In genomic region chr1:152777510-152778137, GRCh38 we compare ENCODE assay signal across 12 cellular contexts. TPM values are rescaled to one million over a fixed set of nuclear protein-coding genes. Genes with fewer than 3 reads are reported as not detected.
DNase-seq lines count a peak whose midpoint lies in the region; ATAC-seq, FAIRE-seq and TF ChIP-seq lines count a peak whose summit lies in the region.
"Had no signal": no experiment of that assay in that cellular context is flagged by ENCODE, and none has a peak within 500 bp of the region (broad histone marks: within the 10 kb centered on the region; RNA-seq: fewer than 3 reads in every experiment).

No MANE protein-coding gene starts in this region.

- CTCF ChIA-PET in GM12878 (lab: Yijun Ruan, JAX): interaction anchor here (0.6 to 1.3 kb wide), 6 partner anchors 10 to 726 kb away, joined by 3 to 4 read pairs (median 4); no protein-coding TSS in a partner anchor
- CTCF ChIA-PET in naive thymus-derived CD4-positive, alpha-beta T cell (lab: Charles Lee): no interaction called here

- no peak for FAIRE-seq in GM12878 (lab: Jason Lieb, UNC)

- no peaks in the 10 kb centered on the region for H3K4me1 ChIP-seq in DND-41 (ENCODE audit: insufficient read depth, low read length)
- H3K4me1 ChIP-seq in GM12878 (ENCODE audit: control insufficient read depth, insufficient read depth, low read length): no peaks in the 10 kb centered on the region
- H3K4me1 ChIP-seq in naive thymus-derived CD4-positive, alpha-beta T cell (ENCODE audit: control insufficient read depth in 2 of 2, insufficient read depth in 2 of 2, low read length in 2 of 2): no peaks in the 10 kb centered on the region
- H3K4me1 ChIP-seq: gastroesophageal sphincter had no signal

- BruUV-seq in GM12878 (replicated peaks; lab: Mats Ljungman, UMichigan): no TSS peak

- peaks cover 6 to 62% (median 44%) of the 10 kb centered on the region in 5 donors for H3K27me3 Mint-ChIP-seq in naive thymus-derived CD4-positive, alpha-beta T cell

- TF ChIP-seq CTCF in DND-41 (IDR thresholded peaks at IDR 0.05; ENCODE audit: borderline replicate concordance, extremely low read depth, low read length, poor library complexity, severe bottlenecking): peak; percentile 34
- TF ChIP-seq CTCF in LNCAP (IDR thresholded peaks at IDR 0.05): peak; percentile 66
- TF ChIP-seq CTCF in GM12878 (IDR thresholded peaks at IDR 0.05 in 2 of 3, conservative IDR thresholded peaks at IDR 0.05 in 1 of 3; ENCODE audit: control insufficient read depth in 2 of 3, extremely low read depth in 1 of 3, insufficient read depth in 1 of 3, low read depth in 3 of 3, low read length in 3 of 3): peak; percentile 26 to 51 (median 30); a peak in 4 of 6 replicates
- no peak for TF ChIP-seq CTCF in coronary artery (IDR thresholded peaks at IDR 0.05)

- ATAC-seq in DND-41 (ENCODE audit: insufficient read depth, low read depth) (no peak), GM12878 (no peak), HG03095 (IDR thresholded peaks at IDR 0.05; ENCODE audit: unreplicated experiment) (no peak), HG02642 (IDR thresholded peaks at IDR 0.05; ENCODE audit: poor library complexity, unreplicated experiment) (no peak)
- ATAC-seq in naive thymus-derived CD4-positive, alpha-beta T cell: no peak
- ATAC-seq: gastroesophageal sphincter had no signal

- H3K4me3 Mint-ChIP-seq in naive thymus-derived CD4-positive, alpha-beta T cell: no peak overlapping the region
- H3K4me3 Mint-ChIP-seq: stimulated activated naive CD8-positive, alpha-beta T cell treated with anti-CD3 and anti-CD28 coated beads, Interleukin-15, Interleukin-2, amounts not matched to agents 100 ng/mL and 50 ng/mL, for 24 hours had no signal

- H4K20me1 ChIP-seq in DND-41 (ENCODE audit: insufficient read depth, low read length): no peaks in the 10 kb centered on the region
- H4K20me1 ChIP-seq in GM12878 (ENCODE audit: control insufficient read depth, insufficient read depth): no peaks in the 10 kb centered on the region

- no peak overlapping the region for H3K9ac ChIP-seq in DND-41 (ENCODE audit: low read depth, low read length)
- no peak overlapping the region for H3K9ac ChIP-seq in GM12878 (ENCODE audit: control insufficient read depth, insufficient read depth, low read length)

- in situ Hi-C loops in ACHN (cut with HindIII; ENCODE audit: low pct_ligation_motif_present, low pct_unique_long_range_greater_than_20kb, low sequenced_read_pairs) (no loop called here), GM12878 (cut with MboI) (no loop called here)

- no peak for TF ChIP-seq POLR2A in GM12878 (IDR thresholded peaks at IDR 0.05; ENCODE audit: low read depth, low read length)

- H3K4me2 ChIP-seq in DND-41 (ENCODE audit: insufficient read depth, low read length): no peak overlapping the region
- H3K4me2 ChIP-seq in GM12878 (ENCODE audit: control insufficient read depth, insufficient read depth): no peak overlapping the region

- H3K9me3 Mint-ChIP-seq in naive thymus-derived CD4-positive, alpha-beta T cell: peaks cover 0 to 11% (median 2%) of the 10 kb centered on the region in 11 donors

- TF ChIP-seq EP300 in GM12878 (IDR thresholded peaks at IDR 0.05; ENCODE audit: borderline replicate concordance in 1 of 2, control insufficient read depth in 1 of 2, low read depth in 2 of 2, low read length in 2 of 2): no peak

- POLR2A ChIA-PET in GM12878 (lab: Charles Lee): no interaction called here
- POLR2A ChIA-PET in naive thymus-derived CD4-positive, alpha-beta T cell (lab: Charles Lee): no interaction called here

- WGBS in GM12878 (ENCODE audit: insufficient coverage, insufficient replicate concordance, low lambda C conversion rate, missing lambda C conversion rate): 25% methylated on average over 4 of the region's 4 CpGs

- SMC1A ChIA-PET in GM12878 (lab: Charles Lee; ENCODE audit: uncharacterized antibody, unreplicated experiment): no interaction called here

- no peaks in the 10 kb centered on the region for H3K4me1 Mint-ChIP-seq in naive thymus-derived CD4-positive, alpha-beta T cell

- 0 out of 2 replicates have a peak, but pooled peaks have one; percentile 3 for TF ChIP-seq RAD21 in GM12878 (IDR thresholded peaks at IDR 0.05; ENCODE audit: insufficient read depth, low read depth, low read length)

- no peaks in the 10 kb centered on the region for H3K79me2 ChIP-seq in DND-41 (ENCODE audit: insufficient read depth, low read length)
- H3K79me2 ChIP-seq in GM12878 (ENCODE audit: control insufficient read depth, insufficient read depth, low read length): no peaks in the 10 kb centered on the region

- H3K27me3 ChIP-seq in DND-41 (ENCODE audit: insufficient read depth, low read length, poor library complexity) (peaks cover 4% of the 10 kb centered on the region), GM12878 (replicated peaks in 1 of 2; ENCODE audit: control insufficient read depth in 2 of 2, insufficient read depth in 2 of 2, low read length in 1 of 2) (peaks cover 0 to 8% of the 10 kb centered on the region in 2 experiments)
- no peaks in the 10 kb centered on the region for H3K27me3 ChIP-seq in naive thymus-derived CD4-positive, alpha-beta T cell (ENCODE audit: control insufficient read depth in 2 of 2, insufficient read depth in 2 of 2, low read length in 2 of 2)
- H3K27me3 ChIP-seq: gastroesophageal sphincter had no signal

- H3K27ac ChIP-seq in DND-41 (ENCODE audit: low read length): no peak overlapping the region
- H3K27ac ChIP-seq in GM12878 (ENCODE audit: control insufficient read depth, insufficient read depth): no peak overlapping the region
- no peak overlapping the region for H3K27ac ChIP-seq in coronary artery
- H3K27ac ChIP-seq in naive thymus-derived CD4-positive, alpha-beta T cell (ENCODE audit: low read depth, low read length): no peak overlapping the region
- H3K27ac ChIP-seq: gastroesophageal sphincter, skin epidermis had no signal

- H2AFZ ChIP-seq in DND-41 (ENCODE audit: low read depth, low read length) (no peak overlapping the region), GM12878 (ENCODE audit: control insufficient read depth, low read depth, low read length) (no peak overlapping the region)

- RAD21 ChIA-PET in GM12878 (lab: Charles Lee; ENCODE audit: unreplicated experiment): no interaction called here

- H3K9me3 ChIP-seq in DND-41 (ENCODE audit: insufficient read depth, low read length, severe bottlenecking): no peaks in the 10 kb centered on the region
- no peaks in the 10 kb centered on the region for H3K9me3 ChIP-seq in GM12878 (replicated peaks; ENCODE audit: control insufficient read depth, insufficient read depth, low read length)
- H3K9me3 ChIP-seq in naive thymus-derived CD4-positive, alpha-beta T cell (ENCODE audit: control insufficient read depth in 2 of 3, low read length in 3 of 3): no peaks in the 10 kb centered on the region
- H3K9me3 ChIP-seq: gastroesophageal sphincter had no signal

- H3K36me3 ChIP-seq in DND-41 (ENCODE audit: insufficient read depth, low read length) (no peaks in the 10 kb centered on the region), GM12878 (ENCODE audit: control insufficient read depth in 2 of 2, insufficient read depth in 2 of 2, low read length in 1 of 2) (no peaks in the 10 kb centered on the region)
- H3K36me3 ChIP-seq in naive thymus-derived CD4-positive, alpha-beta T cell (ENCODE audit: control insufficient read depth in 2 of 3, insufficient read depth in 3 of 3, low read length in 3 of 3): no peaks in the 10 kb centered on the region
- H3K36me3 ChIP-seq: gastroesophageal sphincter had no signal

- DNase-seq in ACHN (peak; percentile 53), DND-41 (peak; percentile 7), GM12878 (ENCODE audit: low read depth, low spot score) (no peak), coronary artery (ENCODE audit: low spot score) (no peak)
- DNase-seq in naive thymus-derived CD4-positive, alpha-beta T cell: no peak

- H3K36me3 Mint-ChIP-seq in naive thymus-derived CD4-positive, alpha-beta T cell: no peaks in the 10 kb centered on the region

- H3K4me3 ChIP-seq in DND-41 (ENCODE audit: low read depth in 1 of 2, low read length in 2 of 2) (no peak overlapping the region), GM12878 (no peak overlapping the region), coronary artery (no peak overlapping the region)
- no peak overlapping the region for H3K4me3 ChIP-seq in naive thymus-derived CD4-positive, alpha-beta T cell (ENCODE audit: low read length)
- H3K4me3 ChIP-seq: gastroesophageal sphincter, skin epidermis had no signal

- H3K27ac Mint-ChIP-seq in naive thymus-derived CD4-positive, alpha-beta T cell: no peak overlapping the region
- H3K27ac Mint-ChIP-seq: stimulated activated naive CD8-positive, alpha-beta T cell treated with anti-CD3 and anti-CD28 coated beads, Interleukin-15, Interleukin-2, amounts not matched to agents 100 ng/mL and 50 ng/mL, for 24 hours had no signal

- intact Hi-C loops in GM12878 (cut with micrococcal nuclease; ENCODE audit: unreplicated experiment): no loop called here
- intact Hi-C loops in naive thymus-derived CD4-positive, alpha-beta T cell (cut with micrococcal nuclease): no loop called here

RNA-seq across cellular contexts. Expression of gene LCE1F, which starts 2.7 kb away (rescaled TPM):
- not detected in 2 replicates for total RNA-seq in GM12878 (2013; cell fraction: nucleolus; rRNA removed)
- not detected in 2 replicates for total RNA-seq in GM12878 (2014; rRNA removed)
- not detected in 2 replicates for total RNA-seq in GM12878 (2014; rRNA removed; fragmentation: Illumina TruSeq; extraction: Trizol)
- not detected in 2 replicates for total RNA-seq in GM12878 (2021)
- polyA plus RNA-seq in GM12878 (2011; ENCODE audit: low read depth): not detected
- not detected in 2 replicates for polyA plus RNA-seq in GM12878 (2011; rRNA removed)
- not detected in 2 replicates for polyA plus RNA-seq in GM12878 (2011; cell fraction: cytosol; rRNA removed)
- not detected in 2 replicates for polyA plus RNA-seq in GM12878 (2011; cell fraction: nucleus; rRNA removed)
- not detected in 2 replicates for polyA plus RNA-seq in GM12878 (2012)
- not detected in 2 replicates for polyA plus RNA-seq in GM12878 (2014; fragmentation: Illumina TruSeq; extraction: Trizol)
- not detected for polyA plus RNA-seq in GM12878 (2014; fragmentation: Nextera tagmentation; extraction: Ambion mirVana)
- polyA plus RNA-seq in GM12878 (2014; rRNA removed): 0.43 TPM in 1 of 2 replicates, not detected in the other
- under 1 TPM; 0.72 to 0.96 TPM for polyA plus RNA-seq in GM12878 (2016; fragmentation: Nextera tagmentation; extraction: Ambion mirVana)
- polyA minus RNA-seq in GM12878 (2011; rRNA and poly(A)+ RNA removed): not detected in 2 replicates
- polyA minus RNA-seq in GM12878 (2011; cell fraction: cytosol; rRNA and poly(A)+ RNA removed): not detected in 2 replicates
- polyA minus RNA-seq in GM12878 (2011; cell fraction: nucleus; rRNA and poly(A)+ RNA removed): not detected in 2 replicates
- not detected for total RNA-seq in naive thymus-derived CD4-positive, alpha-beta T cell
- polyA plus RNA-seq in naive thymus-derived CD4-positive, alpha-beta T cell: not detected
- total RNA-seq: gastroesophageal sphincter, mononuclear cell had no signal

RNA-seq across cellular contexts. Expression of gene LCE1E, which starts 8.4 kb away (rescaled TPM):
- not detected in 2 replicates for total RNA-seq in GM12878 (2013; cell fraction: nucleolus; rRNA removed)
- 0.45 and 1.1 TPM in 2 replicates for total RNA-seq in GM12878 (2014; rRNA removed)
- 0.41 and 0.49 TPM in 2 replicates for total RNA-seq in GM12878 (2014; rRNA removed; fragmentation: Illumina TruSeq; extraction: Trizol)
- total RNA-seq in GM12878 (2021): 1.0 and 3.7 TPM in 2 replicates
- not detected for polyA plus RNA-seq in GM12878 (2011; ENCODE audit: low read depth)
- 0.88 and 1.4 TPM in 2 replicates for polyA plus RNA-seq in GM12878 (2011; rRNA removed)
- 1.2 and 1.7 TPM in 2 replicates for polyA plus RNA-seq in GM12878 (2011; cell fraction: cytosol; rRNA removed)
- polyA plus RNA-seq in GM12878 (2011; cell fraction: nucleus; rRNA removed): 1.5 and 1.6 TPM in 2 replicates
- polyA plus RNA-seq in GM12878 (2012): 0.70 and 0.76 TPM in 2 replicates
- 0.51 and 0.90 TPM in 2 replicates for polyA plus RNA-seq in GM12878 (2014; fragmentation: Illumina TruSeq; extraction: Trizol)
- under 1 TPM in 1 of 2 experiments, not detected in 1; 0.33 TPM for polyA plus RNA-seq in GM12878 (2014; fragmentation: Nextera tagmentation; extraction: Ambion mirVana)
- polyA plus RNA-seq in GM12878 (2014; rRNA removed): 1.1 and 1.3 TPM in 2 replicates
- 1 to 10 TPM; 6.6 to 8.2 TPM for polyA plus RNA-seq in GM12878 (2016; fragmentation: Nextera tagmentation; extraction: Ambion mirVana)
- 0.77 and 1.1 TPM in 2 replicates for polyA minus RNA-seq in GM12878 (2011; rRNA and poly(A)+ RNA removed)
- not detected in 2 replicates for polyA minus RNA-seq in GM12878 (2011; cell fraction: cytosol; rRNA and poly(A)+ RNA removed)
- polyA minus RNA-seq in GM12878 (2011; cell fraction: nucleus; rRNA and poly(A)+ RNA removed): 2.0 and 2.4 TPM in 2 replicates
- not detected for total RNA-seq in naive thymus-derived CD4-positive, alpha-beta T cell
- polyA plus RNA-seq in naive thymus-derived CD4-positive, alpha-beta T cell: not detected
- total RNA-seq: mononuclear cell had no signal

RNA-seq across cellular contexts. Expression of gene LCE1D, which starts 18.9 kb away (rescaled TPM):
- not detected in 2 replicates for total RNA-seq in GM12878 (2013; cell fraction: nucleolus; rRNA removed)
- not detected in 2 replicates for total RNA-seq in GM12878 (2014; rRNA removed)
- not detected in 2 replicates for total RNA-seq in GM12878 (2014; rRNA removed; fragmentation: Illumina TruSeq; extraction: Trizol)
- not detected in 2 replicates for total RNA-seq in GM12878 (2021)
- polyA plus RNA-seq in GM12878 (2011; ENCODE audit: low read depth): not detected
- polyA plus RNA-seq in GM12878 (2011; rRNA removed): not detected in 2 replicates
- polyA plus RNA-seq in GM12878 (2011; cell fraction: cytosol; rRNA removed): not detected in 2 replicates
- polyA plus RNA-seq in GM12878 (2011; cell fraction: nucleus; rRNA removed): not detected in 2 replicates
- polyA plus RNA-seq in GM12878 (2012): not detected in 2 replicates
- polyA plus RNA-seq in GM12878 (2014; fragmentation: Illumina TruSeq; extraction: Trizol): not detected in 2 replicates
- not detected for polyA plus RNA-seq in GM12878 (2014; fragmentation: Nextera tagmentation; extraction: Ambion mirVana)
- polyA plus RNA-seq in GM12878 (2014; rRNA removed): not detected in 2 replicates
- not detected for polyA plus RNA-seq in GM12878 (2016; fragmentation: Nextera tagmentation; extraction: Ambion mirVana)
- not detected in 2 replicates for polyA minus RNA-seq in GM12878 (2011; rRNA and poly(A)+ RNA removed)
- not detected in 2 replicates for polyA minus RNA-seq in GM12878 (2011; cell fraction: cytosol; rRNA and poly(A)+ RNA removed)
- polyA minus RNA-seq in GM12878 (2011; cell fraction: nucleus; rRNA and poly(A)+ RNA removed): not detected in 2 replicates
- total RNA-seq in naive thymus-derived CD4-positive, alpha-beta T cell: not detected
- polyA plus RNA-seq in naive thymus-derived CD4-positive, alpha-beta T cell: not detected
- total RNA-seq: gastroesophageal sphincter, mononuclear cell had no signal

RNA-seq across cellular contexts. Expression of gene KPRP, which starts 19.8 kb away (rescaled TPM):
- total RNA-seq in GM12878 (2013; cell fraction: nucleolus; rRNA removed): not detected in 2 replicates
- total RNA-seq in GM12878 (2014; rRNA removed) (not detected in 2 replicates), GM12878 (2014; rRNA removed; fragmentation: Illumina TruSeq; extraction: Trizol) (not detected in 2 replicates), GM12878 (2021) (not detected in 2 replicates)
- not detected for polyA plus RNA-seq in GM12878 (2011; ENCODE audit: low read depth)
- polyA plus RNA-seq in GM12878 (2011; rRNA removed) (not detected in 2 replicates), GM12878 (2014; fragmentation: Illumina TruSeq; extraction: Trizol) (not detected in 2 replicates), GM12878 (2014; fragmentation: Nextera tagmentation; extraction: Ambion mirVana) (not detected), GM12878 (2014; rRNA removed) (not detected in 2 replicates), GM12878 (2016; fragmentation: Nextera tagmentation; extraction: Ambion mirVana) (not detected)
- polyA plus RNA-seq in GM12878 (2011; cell fraction: cytosol; rRNA removed): not detected in 2 replicates
- polyA plus RNA-seq in GM12878 (2011; cell fraction: nucleus; rRNA removed): not detected in 2 replicates
- polyA plus RNA-seq in GM12878 (2012): not detected in 2 replicates
- polyA minus RNA-seq in GM12878 (2011; rRNA and poly(A)+ RNA removed): not detected in 2 replicates
- polyA minus RNA-seq in GM12878 (2011; cell fraction: cytosol; rRNA and poly(A)+ RNA removed): not detected in 2 replicates
- not detected in 2 replicates for polyA minus RNA-seq in GM12878 (2011; cell fraction: nucleus; rRNA and poly(A)+ RNA removed)
- not detected for total RNA-seq in naive thymus-derived CD4-positive, alpha-beta T cell
- polyA plus RNA-seq in naive thymus-derived CD4-positive, alpha-beta T cell: not detected
- total RNA-seq: mononuclear cell had no signal

RNA-seq across cellular contexts. Expression of gene LCE1C, which starts 28.8 kb away (rescaled TPM):
- not detected in 2 replicates for total RNA-seq in GM12878 (2013; cell fraction: nucleolus; rRNA removed)
- total RNA-seq in GM12878 (2014; rRNA removed) (0.23 and 1.5 TPM in 2 replicates), GM12878 (2014; rRNA removed; fragmentation: Illumina TruSeq; extraction: Trizol) (not detected in 2 replicates), GM12878 (2021) (0.77 and 1.7 TPM in 2 replicates)
- not detected for polyA plus RNA-seq in GM12878 (2011; ENCODE audit: low read depth)
- polyA plus RNA-seq in GM12878 (2011; rRNA removed) (0.15 and 0.45 TPM in 2 replicates), GM12878 (2014; fragmentation: Illumina TruSeq; extraction: Trizol) (not detected in 2 replicates), GM12878 (2014; fragmentation: Nextera tagmentation; extraction: Ambion mirVana) (not detected), GM12878 (2014; rRNA removed) (1.00 and 1.2 TPM in 2 replicates), GM12878 (2016; fragmentation: Nextera tagmentation; extraction: Ambion mirVana) (1 to 10 TPM; 2.5 to 4.1 TPM)
- 0.63 and 0.77 TPM in 2 replicates for polyA plus RNA-seq in GM12878 (2011; cell fraction: cytosol; rRNA removed)
- polyA plus RNA-seq in GM12878 (2011; cell fraction: nucleus; rRNA removed): 0.28 TPM in 1 of 2 replicates, not detected in the other
- polyA plus RNA-seq in GM12878 (2012): 0.35 and 0.57 TPM in 2 replicates
- 0.41 TPM in 1 of 2 replicates, not detected in the other for polyA minus RNA-seq in GM12878 (2011; rRNA and poly(A)+ RNA removed)
- polyA minus RNA-seq in GM12878 (2011; cell fraction: cytosol; rRNA and poly(A)+ RNA removed): not detected in 2 replicates
- polyA minus RNA-seq in GM12878 (2011; cell fraction: nucleus; rRNA and poly(A)+ RNA removed): 0.48 and 0.77 TPM in 2 replicates
- not detected for total RNA-seq in naive thymus-derived CD4-positive, alpha-beta T cell
- polyA plus RNA-seq in naive thymus-derived CD4-positive, alpha-beta T cell: not detected
- total RNA-seq: gastroesophageal sphincter, mononuclear cell had no signal

Comparison
In these comparisons a context has a peak if more than half of its experiments do, and no peak if none do; other contexts are left out.
1. DNase-seq: peak in ACHN (single experiment) and DND-41 (single experiment); none in GM12878 (single experiment), coronary artery (single experiment) and naive thymus-derived CD4-positive, alpha-beta T cell (0 of 9).